Comparison of ENCODE assay signal across 11 cellular contexts in the genomic region with DNA sequence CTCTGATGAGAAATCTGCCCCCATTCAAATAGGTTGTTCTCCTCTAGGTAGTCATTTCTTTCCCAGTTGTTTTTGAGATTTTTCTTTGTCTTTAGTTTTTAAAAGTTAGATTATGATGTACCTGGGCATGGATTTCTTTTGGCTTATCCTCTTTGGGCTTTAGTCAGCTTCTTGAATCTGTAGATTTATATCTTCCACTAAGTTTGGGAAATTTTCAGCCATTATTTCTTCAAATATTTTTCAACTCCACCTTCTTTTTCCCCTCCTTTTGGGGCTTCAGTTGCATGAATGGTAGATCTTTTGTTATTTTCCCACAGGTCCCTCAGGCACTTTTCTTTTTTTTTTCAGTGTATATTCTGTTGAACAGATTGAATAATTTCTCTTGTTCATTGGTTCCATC.
"Had no signal": no experiment of that assay in that cellular context is flagged by ENCODE, and none has a peak within 500 bp of the region (broad histone marks: within the 10 kb centered on the region; RNA-seq: fewer than 3 reads in every experiment).

No MANE protein-coding gene starts in this region.

- DNase-seq: GM23248, GOT3, H7, H9, HCEC 1CT, HFFc6 had no signal

- H2AFZ ChIP-seq: GM23248, GM23338 had no signal

- H3K27ac ChIP-seq: GM23248 had no signal

- H3K9me3 Mint-ChIP-seq: GM23338, HFFc6 had no signal

- H3K4me3 Mint-ChIP-seq: GM23338, H9, HFFc6 had no signal

- H3K4me3 ChIP-seq: GM23248, GM23338, HAP-1 had no signal

- H3K27ac Mint-ChIP-seq: GM23338, H9, HFFc6 had no signal

- ATAC-seq: GM23338, HCT116 had no signal

- H3K9ac ChIP-seq: GM23248 had no signal

- FAIRE-seq: H1, H54 had no signal

- H3K4me2 ChIP-seq: GM23338 had no signal
